Comparison of ENCODE assay signal across 19 cellular contexts in the genomic region with DNA sequence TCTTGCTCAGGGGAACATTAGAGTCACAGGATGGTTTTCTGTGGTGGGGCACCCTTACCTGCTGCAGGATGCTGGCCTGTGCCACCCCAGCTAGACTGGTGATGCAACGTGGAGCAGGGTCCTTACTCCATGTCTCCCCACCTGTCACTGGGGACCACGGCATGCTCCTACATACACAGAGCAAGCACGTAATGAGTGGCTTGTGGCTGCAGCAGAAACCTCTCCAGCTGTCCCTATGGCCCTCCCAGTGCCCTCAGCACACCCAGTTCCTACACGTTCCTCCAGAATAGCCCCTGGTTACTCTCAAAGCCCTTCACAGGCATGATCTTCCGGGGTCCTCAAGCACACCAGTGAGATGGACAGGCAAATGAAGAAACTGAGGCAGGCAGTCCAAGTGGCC. TPM values are rescaled to one million over a fixed set of nuclear protein-coding genes. Genes with fewer than 3 reads are reported as not detected.
DNase-seq lines count a peak whose midpoint lies in the region; ATAC-seq lines count a peak whose summit lies in the region.
"Had no signal": no experiment of that assay in that cellular context is flagged by ENCODE, and none has a peak within 500 bp of the region (broad histone marks: within the 10 kb centered on the region; RNA-seq: fewer than 3 reads in every experiment).

No MANE protein-coding gene starts in this region.

- no CpG with 5 or more reads among the region's 5 CpGs for WGBS in neuronal stem cell (ENCODE audit: extremely low coverage in 2 of 2, insufficient read length in 2 of 2, insufficient replicate concordance in 1 of 2), 2 donors

- DNase-seq in CD4-positive, CD25-positive, alpha-beta regulatory T cell, result no peak
- no peak for DNase-seq in central memory CD8-positive, alpha-beta T cell (ENCODE audit: low spot score in 2 of 2)
- no peak for DNase-seq in neuronal stem cell (ENCODE audit: low spot score)
- no peak for DNase-seq in NCI-H1092 (lab: John Stamatoyannopoulos, UW)
- DNase-seq: EL; mammary epithelial cell; NCI-H1105 treated with DMSO at 0.1 percent for 48 hours; NCI-H524; stimulated activated CD4-positive, alpha-beta T cell treated with anti-CD3 and anti-CD28 coated beads, Interleukin-4, amount 100 ng/mL, for 4 hours; stimulated activated naive CD8-positive, alpha-beta T cell treated with anti-CD3 and anti-CD28 coated beads, Interleukin-15, amount 100 ng/mL, for 72 hours; T-helper 9 cell; trophoblast cell had no signal

- no peak overlapping the region for H2BK15ac ChIP-seq in neuronal stem cell (ENCODE audit: low read length)

- H3K27ac Mint-ChIP-seq in CD4-positive, CD25-positive, alpha-beta regulatory T cell, result peak overlapping the region; percentile 49 to 92 (median 80)
- H3K27ac Mint-ChIP-seq in central memory CD8-positive, alpha-beta T cell (ENCODE audit: low read depth), result peak overlapping the region; percentile 91
- H3K27ac Mint-ChIP-seq in activated T-helper 17 cell treated with anti-CD3 and anti-CD28 coated beads, Interleukin-2, amount 50 U/mL, for 72 hours, result no peak overlapping the region
- H3K27ac Mint-ChIP-seq: activated T-helper 1 cell treated with anti-CD3 and anti-CD28 coated beads, Interleukin-12 subunit alpha, Interleukin-12 subunit beta, Interleukin-2, Interleukin-4 antibody, amounts not matched to agents 30 ng/mL and 10 ng/mL and 1 ng/mL, durations not matched to agents 14 hours and 24 hours and 36 hours; dendritic cell treated with granulocyte-macrophage colony-stimulating factor and Interleukin-4, amounts not matched to agents 40 ng/mL and 50 ng/mL, for 4 days; stimulated activated naive CD8-positive, alpha-beta T cell treated with anti-CD3 and anti-CD28 coated beads, Interleukin-15, amount 100 ng/mL, for 72 hours had no signal

- peak overlapping the region in 3 of 4 donors; percentile 10 to 77 (median 56) for H3K4me3 Mint-ChIP-seq in CD4-positive, CD25-positive, alpha-beta regulatory T cell
- H3K4me3 Mint-ChIP-seq in central memory CD8-positive, alpha-beta T cell, result peak overlapping the region; percentile 42
- no peak overlapping the region for H3K4me3 Mint-ChIP-seq in activated T-helper 17 cell treated with anti-CD3 and anti-CD28 coated beads, Interleukin-2, amount 50 U/mL, for 72 hours
- H3K4me3 Mint-ChIP-seq: activated T-helper 1 cell treated with anti-CD3 and anti-CD28 coated beads, Interleukin-12 subunit alpha, Interleukin-12 subunit beta, Interleukin-2, Interleukin-4 antibody, amounts not matched to agents 30 ng/mL and 10 ng/mL and 1 ng/mL, durations not matched to agents 14 hours and 24 hours and 36 hours; dendritic cell treated with granulocyte-macrophage colony-stimulating factor and Interleukin-4, amounts not matched to agents 40 ng/mL and 50 ng/mL, for 4 days had no signal

- H3K36me3 ChIP-seq in BLaER1 (no peaks in the 10 kb centered on the region; the same call in 1 of the 2 replicates), neuronal stem cell (replicated peaks in 1 of 2; ENCODE audit: control insufficient read depth in 2 of 2, insufficient read depth in 2 of 2, low read length in 2 of 2) (peaks cover 3 to 6% of the 10 kb centered on the region in 2 donors)
- no peaks in the 10 kb centered on the region for H3K36me3 ChIP-seq in CD4-positive, CD25-positive, alpha-beta regulatory T cell (ENCODE audit: control insufficient read depth, insufficient read depth, low read length)
- H3K36me3 ChIP-seq: prostate gland had no signal

- H4K8ac ChIP-seq in neuronal stem cell (ENCODE audit: low read depth, low read length), result no peak overlapping the region

- H3K27me3 ChIP-seq in BLaER1 (no peaks in the 10 kb centered on the region), neuronal stem cell (ENCODE audit: control insufficient read depth in 3 of 3, insufficient read depth in 3 of 3, low read depth in 1 of 3, low read length in 3 of 3) (no peaks in the 10 kb centered on the region)
- no peaks in the 10 kb centered on the region for H3K27me3 ChIP-seq in CD4-positive, CD25-positive, alpha-beta regulatory T cell (ENCODE audit: control insufficient read depth, insufficient read depth, low read length)

- H3K27ac ChIP-seq in BLaER1, result peak overlapping the region; percentile 97; the same call in 1 of the 2 replicates
- no peak overlapping the region for H3K27ac ChIP-seq in CD4-positive, CD25-positive, alpha-beta regulatory T cell (ENCODE audit: insufficient read depth, low read length, poor library complexity, severe bottlenecking)
- H3K27ac ChIP-seq in neuronal stem cell (replicated peaks; ENCODE audit: low read length), result no peak overlapping the region
- H3K27ac ChIP-seq: prostate gland had no signal

- H2AK5ac ChIP-seq in neuronal stem cell (ENCODE audit: low read depth, low read length), result peak overlapping the region; percentile 4

- H3K9me3 ChIP-seq in BLaER1 (peaks cover 20% of the 10 kb centered on the region), neuronal stem cell (replicated peaks in 1 of 2; ENCODE audit: control insufficient read depth in 2 of 2, insufficient read depth in 1 of 2, low read depth in 1 of 2, low read length in 2 of 2) (no peaks in the 10 kb centered on the region)
- peaks cover 0 to 9% of the 10 kb centered on the region in 2 experiments for H3K9me3 ChIP-seq in CD4-positive, CD25-positive, alpha-beta regulatory T cell (ENCODE audit: control insufficient read depth in 2 of 2, low read length in 2 of 2)
- H3K9me3 ChIP-seq: prostate gland had no signal

- peaks cover 13% of the 10 kb centered on the region for H4K20me1 ChIP-seq in BLaER1

- H3K4me2 ChIP-seq in BLaER1 (peak overlapping the region; percentile 61; the same call in 1 of the 2 replicates), neuronal stem cell (ENCODE audit: insufficient read depth, low read length, poor library complexity, severe bottlenecking) (no peak overlapping the region)

- no peak overlapping the region for H3K9ac ChIP-seq in BLaER1
- no peak overlapping the region for H3K9ac ChIP-seq in neuronal stem cell (ENCODE audit: low read depth, low read length, poor library complexity)

- no peak overlapping the region for H2BK5ac ChIP-seq in neuronal stem cell (ENCODE audit: low read length)

- no peak overlapping the region for H2AFZ ChIP-seq in neuronal stem cell (ENCODE audit: low read length)

- no peak overlapping the region for H3K4me3 ChIP-seq in BLaER1
- H3K4me3 ChIP-seq in CD4-positive, CD25-positive, alpha-beta regulatory T cell (ENCODE audit: low read depth, low read length), result no peak overlapping the region
- no peak overlapping the region for H3K4me3 ChIP-seq in neuronal stem cell (ENCODE audit: low read length in 2 of 2)
- H3K4me3 ChIP-seq: prostate gland had no signal

- no peak overlapping the region for H3K4ac ChIP-seq in neuronal stem cell (ENCODE audit: low read length)

- H3K18ac ChIP-seq in neuronal stem cell (ENCODE audit: low read length), result no peak overlapping the region

- peaks cover 56% of the 10 kb centered on the region for H3K4me1 ChIP-seq in BLaER1
- peaks cover 45% of the 10 kb centered on the region for H3K4me1 ChIP-seq in CD4-positive, CD25-positive, alpha-beta regulatory T cell (ENCODE audit: control insufficient read depth, insufficient read depth, low read length, poor library complexity, severe bottlenecking)
- peaks cover 18 to 30% of the 10 kb centered on the region in 2 donors for H3K4me1 ChIP-seq in neuronal stem cell (ENCODE audit: control insufficient read depth in 2 of 2, insufficient read depth in 1 of 2, low read depth in 1 of 2, low read length in 2 of 2)

- H3K36me3 Mint-ChIP-seq in CD4-positive, CD25-positive, alpha-beta regulatory T cell, result peaks cover under 1% of the 10 kb centered on the region
- H3K36me3 Mint-ChIP-seq in central memory CD8-positive, alpha-beta T cell (ENCODE audit: insufficient read depth), result peaks cover 18% of the 10 kb centered on the region
- H3K36me3 Mint-ChIP-seq in activated T-helper 17 cell treated with anti-CD3 and anti-CD28 coated beads, Interleukin-2, amount 50 U/mL, for 72 hours (ENCODE audit: low read depth), result peaks cover 2% of the 10 kb centered on the region

- peaks cover 6% of the 10 kb centered on the region for H3K79me1 ChIP-seq in neuronal stem cell (ENCODE audit: low read depth, low read length)

- no peak overlapping the region for H3K14ac ChIP-seq in neuronal stem cell (ENCODE audit: low read length)

- no peak overlapping the region for H2BK120ac ChIP-seq in neuronal stem cell (ENCODE audit: low read depth, low read length)

- peaks cover 0 to 7% (median 0%) of the 10 kb centered on the region in 7 donors for H3K9me3 Mint-ChIP-seq in CD4-positive, CD25-positive, alpha-beta regulatory T cell
- H3K9me3 Mint-ChIP-seq in central memory CD8-positive, alpha-beta T cell, result no peaks in the 10 kb centered on the region
- no peaks in the 10 kb centered on the region for H3K9me3 Mint-ChIP-seq in activated T-helper 17 cell treated with anti-CD3 and anti-CD28 coated beads, Interleukin-2, amount 50 U/mL, for 72 hours
- H3K9me3 Mint-ChIP-seq: activated T-helper 1 cell treated with anti-CD3 and anti-CD28 coated beads, Interleukin-12 subunit alpha, Interleukin-12 subunit beta, Interleukin-2, Interleukin-4 antibody, amounts not matched to agents 30 ng/mL and 10 ng/mL and 1 ng/mL, durations not matched to agents 14 hours and 24 hours and 36 hours had no signal

- H3K27me3 Mint-ChIP-seq in CD4-positive, CD25-positive, alpha-beta regulatory T cell, result peaks cover 7% of the 10 kb centered on the region
- no peaks in the 10 kb centered on the region for H3K27me3 Mint-ChIP-seq in central memory CD8-positive, alpha-beta T cell
- no peaks in the 10 kb centered on the region for H3K27me3 Mint-ChIP-seq in activated T-helper 17 cell treated with anti-CD3 and anti-CD28 coated beads, Interleukin-2, amount 50 U/mL, for 72 hours
- H3K27me3 Mint-ChIP-seq: stimulated activated naive CD8-positive, alpha-beta T cell treated with anti-CD3 and anti-CD28 coated beads, Interleukin-15, amount 100 ng/mL, for 72 hours had no signal

- H3K23ac ChIP-seq in neuronal stem cell (ENCODE audit: low read depth, low read length, poor library complexity), result no peak overlapping the region

- no peak overlapping the region for H4K91ac ChIP-seq in neuronal stem cell (ENCODE audit: low read depth, low read length, poor library complexity)

- ATAC-seq in CD4-positive, CD25-positive, alpha-beta regulatory T cell (ENCODE audit: low read depth in 2 of 2), result no peak
- ATAC-seq in central memory CD8-positive, alpha-beta T cell (replicated peaks; ENCODE audit: extremely low read depth, poor library complexity, severe bottlenecking), result no peak
- no peak for ATAC-seq in activated T-helper 17 cell treated with anti-CD3 and anti-CD28 coated beads, Interleukin-2, amount 50 U/mL, for 72 hours (replicated peaks)
- ATAC-seq in GM21360 (IDR thresholded peaks at IDR 0.05; ENCODE audit: unreplicated experiment), result no peak
- ATAC-seq: SK-N-SH treated with all-trans-retinoic acid at 6 μM for 48 hours; stimulated activated naive CD8-positive, alpha-beta T cell treated with anti-CD3 and anti-CD28 coated beads, Interleukin-15, amount 100 ng/mL, for 72 hours had no signal

- H2BK12ac ChIP-seq in neuronal stem cell (ENCODE audit: low read length), result no peak overlapping the region

- peaks cover 4 to 49% (median 27%) of the 10 kb centered on the region in 4 donors for H3K4me1 Mint-ChIP-seq in CD4-positive, CD25-positive, alpha-beta regulatory T cell
- H3K4me1 Mint-ChIP-seq in central memory CD8-positive, alpha-beta T cell, result peaks cover 31% of the 10 kb centered on the region
- H3K4me1 Mint-ChIP-seq in activated T-helper 17 cell treated with anti-CD3 and anti-CD28 coated beads, Interleukin-2, amount 50 U/mL, for 72 hours, result peaks cover 6% of the 10 kb centered on the region

RNA-seq across cellular contexts. Expression of gene LSM14B, which starts 3.2 kb away (rescaled TPM):
- 33.7 TPM for total RNA-seq in CD4-positive, CD25-positive, alpha-beta regulatory T cell
- 1 to 10 TPM in 2 of 4 donors, under 1 TPM in 2; 0.65 to 1.9 (median 1.0) TPM for polyA plus RNA-seq in CD4-positive, CD25-positive, alpha-beta regulatory T cell
- 74.7 TPM for polyA plus RNA-seq in neuronal stem cell (2013, experiment 1 of 2)
- polyA plus RNA-seq in neuronal stem cell (2013, experiment 2 of 2), result 78.8 TPM
- 10 to 100 TPM; 25.1 to 29.8 TPM for total RNA-seq in activated T-helper 17 cell treated with anti-CD3 and anti-CD28 coated beads, Interleukin-2, amount 50 U/mL, for 72 hours

RNA-seq across cellular contexts. Expression of gene PSMA7, which starts 24.1 kb away (rescaled TPM):
- total RNA-seq in CD4-positive, CD25-positive, alpha-beta regulatory T cell, result 172 TPM
- polyA plus RNA-seq in CD4-positive, CD25-positive, alpha-beta regulatory T cell, result 100 to 1,000 TPM; 512 to 670 (median 608) TPM
- polyA plus RNA-seq in neuronal stem cell (2013, experiment 1 of 2), result 299 TPM
- polyA plus RNA-seq in neuronal stem cell (2013, experiment 2 of 2), result 308 TPM
- 100 to 1,000 TPM; 161 to 334 TPM for total RNA-seq in activated T-helper 17 cell treated with anti-CD3 and anti-CD28 coated beads, Interleukin-2, amount 50 U/mL, for 72 hours

RNA-seq across cellular contexts. Expression of gene SS18L1, which starts 24.5 kb away (rescaled TPM):
- 21.0 TPM for total RNA-seq in CD4-positive, CD25-positive, alpha-beta regulatory T cell
- polyA plus RNA-seq in CD4-positive, CD25-positive, alpha-beta regulatory T cell, result under 1 TPM; 0.39 to 0.98 (median 0.73) TPM
- polyA plus RNA-seq in neuronal stem cell (2013, experiment 1 of 2), result 13.7 TPM
- polyA plus RNA-seq in neuronal stem cell (2013, experiment 2 of 2), result 13.4 TPM
- 10 to 100 TPM; 16.5 to 17.9 TPM for total RNA-seq in activated T-helper 17 cell treated with anti-CD3 and anti-CD28 coated beads, Interleukin-2, amount 50 U/mL, for 72 hours

RNA-seq across cellular contexts. Expression of gene TAF4, which starts 53.4 kb away (rescaled TPM):
- total RNA-seq in CD4-positive, CD25-positive, alpha-beta regulatory T cell, result 20.4 TPM
- polyA plus RNA-seq in CD4-positive, CD25-positive, alpha-beta regulatory T cell, result 1 to 10 TPM in 1 of 4 donors, under 1 TPM in 3; 0.76 to 2.6 (median 0.87) TPM
- 13.5 TPM for polyA plus RNA-seq in neuronal stem cell (2013, experiment 1 of 2)
- 15.0 TPM for polyA plus RNA-seq in neuronal stem cell (2013, experiment 2 of 2)
- total RNA-seq in activated T-helper 17 cell treated with anti-CD3 and anti-CD28 coated beads, Interleukin-2, amount 50 U/mL, for 72 hours, result 10 to 100 TPM; 13.4 to 14.5 TPM
